19 cellular contexts compared by ENCODE assay signal in genomic region chrX:20712811-20713210, GRCh38.
"Had no signal": no experiment of that assay in that cellular context is flagged by ENCODE, and none has a peak within 500 bp of the region (broad histone marks: within the 10 kb centered on the region; RNA-seq: fewer than 3 reads in every experiment).

No MANE protein-coding gene starts in this region.

- H3K36me3 ChIP-seq: left ventricle myocardium inferior, ovary, prostate gland, right atrium auricular region, spleen, tibial artery, WERI-Rb-1 had no signal

- ATAC-seq: activated CD8-positive, alpha-beta memory T cell treated with anti-CD3 and anti-CD28 coated beads, Interleukin-2, amount 10 ng/mL, durations not matched to agents 7 days and 5 days; activated CD8-positive, alpha-beta T cell treated with anti-CD3 and anti-CD28 coated beads for 36 hours; natural killer cell had no signal

- H3K4me3 ChIP-seq: left ventricle myocardium inferior, ovary, prostate gland, right atrium auricular region, spleen, tibial artery had no signal

- H3K9me3 ChIP-seq: left ventricle myocardium inferior, ovary, prostate gland, right atrium auricular region, spleen, tibial artery had no signal

- DNase-seq: activated CD4-positive, alpha-beta T cell treated with anti-CD3 and anti-CD28 coated beads, Interleukin-2, amount 10 ng/mL, durations not matched to agents 7 days and 5 days; activated CD4-positive, CD25-positive, alpha-beta regulatory T cell treated with anti-CD3 and anti-CD28 coated beads, Interleukin-2, amount 50 U/mL, for 72 hours; activated CD8-positive, alpha-beta memory T cell treated with anti-CD3 and anti-CD28 coated beads, Interleukin-2, amount 10 ng/mL, durations not matched to agents 7 days and 5 days; activated CD8-positive, alpha-beta T cell treated with anti-CD3 and anti-CD28 coated beads for 36 hours; activated gamma-delta T cell treated with Interleukin-2 at 50 U/mL for 16 hours; activated T-cell treated with anti-CD3 and anti-CD28 coated beads for 4 hours; anterior cingulate cortex; dermis blood vessel endothelial cell; effector CD8-positive, alpha-beta T cell; foreskin melanocyte; left ventricle myocardium inferior; natural killer cell; ovary; spleen; stimulated activated CD4-positive, alpha-beta T cell treated with anti-CD3 and anti-CD28 coated beads, Interleukin-4, amount 100 ng/mL, for 4 hours; tibial artery; WERI-Rb-1 had no signal

- H3K27ac ChIP-seq: left ventricle myocardium inferior, ovary, prostate gland, right atrium auricular region, spleen, tibial artery, WERI-Rb-1 had no signal

- H3K4me1 ChIP-seq: left ventricle myocardium inferior, prostate gland, right atrium auricular region, spleen, tibial artery had no signal

- H3K27me3 ChIP-seq: ovary, right atrium auricular region, spleen, tibial artery had no signal
